26 cellular contexts compared by ENCODE assay signal in the genomic region with DNA sequence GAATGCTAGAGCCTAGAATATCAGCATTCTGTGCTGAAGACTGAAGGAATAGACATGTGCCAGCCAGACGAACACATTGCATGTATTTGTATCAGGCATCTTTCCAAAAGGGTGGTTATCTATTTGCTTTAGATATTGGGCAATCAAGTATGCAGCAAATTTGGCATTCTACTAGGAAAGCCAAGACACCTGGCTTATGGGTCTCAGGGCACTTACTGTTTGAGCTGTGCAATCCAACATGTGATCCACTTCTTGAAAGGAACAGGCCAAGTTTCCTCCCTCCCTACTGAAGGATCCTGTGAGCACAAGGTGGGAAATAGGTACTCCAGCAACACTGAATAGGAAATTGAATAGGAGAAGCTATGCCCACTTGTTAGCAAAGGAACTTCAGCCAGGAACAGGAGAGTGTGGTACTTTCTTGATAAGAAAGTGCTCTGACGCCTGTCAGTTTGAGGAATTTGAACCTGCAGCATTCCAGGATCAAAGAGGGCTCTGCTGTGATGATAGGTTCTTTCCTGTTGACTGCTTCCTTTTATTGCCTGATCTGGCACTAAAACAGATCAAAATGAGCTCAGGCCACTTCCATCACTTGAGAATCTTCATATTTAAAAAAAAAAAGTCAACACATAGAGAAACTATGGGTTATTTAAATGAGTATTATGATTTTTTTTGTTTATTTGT. TPM values are rescaled to one million over a fixed set of nuclear protein-coding genes. Genes with fewer than 3 reads are reported as not detected.
"Had no signal": no experiment of that assay in that cellular context is flagged by ENCODE, and none has a peak within 500 bp of the region (broad histone marks: within the 10 kb centered on the region; RNA-seq: fewer than 3 reads in every experiment).

No MANE protein-coding gene starts in this region.

- H3K4me1 ChIP-seq: gastrocnemius medialis had no signal

- H3K9me3 ChIP-seq: gastrocnemius medialis, tibial nerve had no signal

- H3K27me3 Mint-ChIP-seq: activated naive CD8-positive, alpha-beta T cell had no signal

- H3K4me3 Mint-ChIP-seq: activated B cell treated with CpG ODN at 0.5 μM for 24 hours; activated CD8-positive, alpha-beta T cell treated with anti-CD3 and anti-CD28 coated beads for 36 hours; activated naive CD8-positive, alpha-beta T cell; activated T-cell treated with anti-CD3 and anti-CD28 coated beads, Interleukin-2, amount 50 U/mL, for 4 hours; natural killer cell; T-cell had no signal

- H3K27ac ChIP-seq: coronary artery, dorsolateral prefrontal cortex, gastrocnemius medialis, tibial nerve had no signal

- H3K4me3 ChIP-seq: coronary artery, dorsolateral prefrontal cortex, gastrocnemius medialis, tibial nerve had no signal

- H3K27me3 ChIP-seq: tibial nerve had no signal

- H3K27ac Mint-ChIP-seq: activated B cell treated with CpG ODN at 0.5 μM for 24 hours; activated CD8-positive, alpha-beta T cell treated with anti-CD3 and anti-CD28 coated beads for 36 hours; activated naive CD8-positive, alpha-beta T cell; activated T-helper 2 cell treated with anti-CD3 and anti-CD28 coated beads, Interferon-gamma antibody, Interleukin-2, Interleukin-4, amounts not matched to agents 10 μg/mL and 5 μg/mL and 100 μg/mL, durations not matched to agents 14 hours and 24 hours and 36 hours; natural killer cell; T-cell had no signal

- ATAC-seq: activated CD8-positive, alpha-beta T cell treated with anti-CD3 and anti-CD28 coated beads for 36 hours; activated T-cell treated with anti-CD3 and anti-CD28 coated beads, Interleukin-2, amount 50 U/mL, for 4 hours; gastrocnemius medialis; natural killer cell; right cardiac atrium; T-cell had no signal

- DNase-seq: activated B cell treated with CpG ODN at 0.5 μM for 24 hours; activated CD4-positive, alpha-beta T cell treated with anti-CD3 and anti-CD28 coated beads, Interleukin-2, amount 50 U/mL, for 1 hour; activated CD8-positive, alpha-beta T cell treated with anti-CD3 and anti-CD28 coated beads for 36 hours; activated naive CD4-positive, alpha-beta T cell; activated T-cell treated with anti-CD3 and anti-CD28 coated beads, Interleukin-2, amount 50 U/mL, for 4 hours; anterior cingulate cortex; cerebellar nuclear complex; dorsolateral prefrontal cortex; effector memory CD4-positive, alpha-beta T cell; erythroblast; gastrocnemius medialis; glutamatergic neuron; mesenchymal stem cell; natural killer cell; right cardiac atrium; stimulated activated CD4-positive, alpha-beta T cell treated with anti-CD3 and anti-CD28 coated beads, Interleukin-2, amount 100 ng/mL, for 48 hours; stimulated activated naive CD4-positive, alpha-beta T cell treated with Interleukin-2 at 50 U/mL for 16 hours; T-cell had no signal

- H3K9me3 Mint-ChIP-seq: activated B cell treated with CpG ODN at 0.5 μM for 24 hours; activated CD8-positive, alpha-beta T cell treated with anti-CD3 and anti-CD28 coated beads for 36 hours; activated T-cell treated with anti-CD3 and anti-CD28 coated beads, Interleukin-2, amount 50 U/mL, for 4 hours; activated T-helper 2 cell treated with anti-CD3 and anti-CD28 coated beads, Interferon-gamma antibody, Interleukin-2, Interleukin-4, amounts not matched to agents 10 μg/mL and 5 μg/mL and 100 μg/mL, durations not matched to agents 14 hours and 24 hours and 36 hours; natural killer cell; T-cell had no signal

- H3K36me3 Mint-ChIP-seq: activated naive CD8-positive, alpha-beta T cell; natural killer cell; T-cell had no signal

- H3K36me3 ChIP-seq: gastrocnemius medialis, tibial nerve had no signal

RNA-seq across cellular contexts. Expression of gene OR6S1, which starts 20.6 kb away (rescaled TPM):
- total RNA-seq: activated B cell treated with CpG ODN at 0.5 μM for 24 hours; activated CD8-positive, alpha-beta T cell treated with anti-CD3 and anti-CD28 coated beads for 36 hours; activated T-cell treated with anti-CD3 and anti-CD28 coated beads, Interleukin-2, amount 50 U/mL, for 4 hours; activated T-helper 2 cell treated with anti-CD3 and anti-CD28 coated beads, Interferon-gamma antibody, Interleukin-2, Interleukin-4, amounts not matched to agents 10 μg/mL and 5 μg/mL and 100 μg/mL, durations not matched to agents 14 hours and 24 hours and 36 hours; dorsolateral prefrontal cortex; gastrocnemius medialis; liver; natural killer cell; omental fat pad; right cardiac atrium; T-cell; T-helper 2 cell treated with Interferon-gamma antibody and Interleukin-4, amounts not matched to agents 100 ng/mL and 5 ng/mL, for 36 hours; temporal lobe; tibial nerve had no signal

RNA-seq across cellular contexts. Expression of gene RNASE12, which starts 29.8 kb away (rescaled TPM):
- total RNA-seq: activated B cell treated with CpG ODN at 0.5 μM for 24 hours; activated CD8-positive, alpha-beta T cell treated with anti-CD3 and anti-CD28 coated beads for 36 hours; activated T-cell treated with anti-CD3 and anti-CD28 coated beads, Interleukin-2, amount 50 U/mL, for 4 hours; activated T-helper 2 cell treated with anti-CD3 and anti-CD28 coated beads, Interferon-gamma antibody, Interleukin-2, Interleukin-4, amounts not matched to agents 10 μg/mL and 5 μg/mL and 100 μg/mL, durations not matched to agents 14 hours and 24 hours and 36 hours; dorsolateral prefrontal cortex; gastrocnemius medialis; liver; natural killer cell; omental fat pad; right cardiac atrium; T-cell; T-helper 2 cell treated with Interferon-gamma antibody and Interleukin-4, amounts not matched to agents 100 ng/mL and 5 ng/mL, for 36 hours; temporal lobe; tibial nerve had no signal

RNA-seq across cellular contexts. Expression of gene RNASE11, which starts 33.1 kb away (rescaled TPM):
- total RNA-seq: activated B cell treated with CpG ODN at 0.5 μM for 24 hours; activated CD8-positive, alpha-beta T cell treated with anti-CD3 and anti-CD28 coated beads for 36 hours; activated T-cell treated with anti-CD3 and anti-CD28 coated beads, Interleukin-2, amount 50 U/mL, for 4 hours; activated T-helper 2 cell treated with anti-CD3 and anti-CD28 coated beads, Interferon-gamma antibody, Interleukin-2, Interleukin-4, amounts not matched to agents 10 μg/mL and 5 μg/mL and 100 μg/mL, durations not matched to agents 14 hours and 24 hours and 36 hours; dorsolateral prefrontal cortex; gastrocnemius medialis; liver; natural killer cell; omental fat pad; right cardiac atrium; T-cell; T-helper 2 cell treated with Interferon-gamma antibody and Interleukin-4, amounts not matched to agents 100 ng/mL and 5 ng/mL, for 36 hours; temporal lobe; tibial nerve had no signal
